8 cellular contexts compared by ENCODE assay signal in genomic region chr3:122576174-122576940, GRCh38. TPM values are rescaled to one million over a fixed set of nuclear protein-coding genes. Genes with fewer than 3 reads are reported as not detected.
DNase-seq lines count a peak whose midpoint lies in the region; ATAC-seq and TF ChIP-seq lines count a peak whose summit lies in the region.

No MANE protein-coding gene starts in this region.

- no peaks in the 10 kb centered on the region for H4K20me1 ChIP-seq in Karpas-422 (ENCODE audit: insufficient read depth, low read depth, low read length)

- ATAC-seq in GM21528 (IDR thresholded peaks at IDR 0.05; ENCODE audit: low FRiP score, unreplicated experiment) (peak; percentile 84), sciatic nerve (no peak)

- H2AFZ ChIP-seq in Karpas-422 (ENCODE audit: low read length), result 0 out of 2 replicates have a peak overlapping the region, but pooled peaks have one; percentile 11

- H3K9me3 ChIP-seq in Karpas-422 (ENCODE audit: low read length), result peaks cover 3% of the 10 kb centered on the region

- peak overlapping the region; percentile 86 for H3K9ac ChIP-seq in Karpas-422 (ENCODE audit: low read length)

- peaks cover 15% of the 10 kb centered on the region for H3K79me2 ChIP-seq in Karpas-422 (ENCODE audit: low read length)

- peak overlapping the region; percentile 99 for H3K27ac ChIP-seq in Karpas-422 (ENCODE audit: low read length)

- H3K36me3 ChIP-seq in Karpas-422 (ENCODE audit: insufficient read depth, low read length), result no peaks in the 10 kb centered on the region; the same call in 1 of the 2 replicates

- peak; percentile 97 for DNase-seq in Karpas-422
- peak; percentile 37 for DNase-seq in fibroblast of peridontal ligament (ENCODE audit: extremely low read depth)
- DNase-seq in SIG-M5 treated with dmso at 0.1 percent for 504 hours (lab: John Stamatoyannopoulos, UW; ENCODE audit: unreplicated experiment), result no peak
- DNase-seq in sciatic nerve (ENCODE audit: low spot score), result no peak
- DNase-seq in iPS-NIHi11 (ENCODE audit: low spot score), result no peak
- DNase-seq in NCI-H2081 treated with DMSO at 0.1 percent for 48 hours (lab: John Stamatoyannopoulos, UW), result no peak

- TF ChIP-seq POLR2A in GM15510 (IDR thresholded peaks at IDR 0.05; ENCODE audit: borderline replicate concordance, extremely low read depth, insufficient read length), result peak; percentile 35

- peak overlapping the region; percentile 92 for H3K4me2 ChIP-seq in Karpas-422 (ENCODE audit: low read depth, low read length, poor library complexity, severe bottlenecking)

- no peaks in the 10 kb centered on the region for H3K27me3 ChIP-seq in Karpas-422 (ENCODE audit: low read length)

- H3K4me1 ChIP-seq in Karpas-422 (ENCODE audit: low read length), result peaks cover 72% of the 10 kb centered on the region

- intact Hi-C loops in sciatic nerve (cut with DNase I), result no loop called here

- H3K9me2 ChIP-seq in Karpas-422 (replicated peaks; ENCODE audit: insufficient read depth, low read length), result no peaks in the 10 kb centered on the region

- H3K4me3 ChIP-seq in Karpas-422 (ENCODE audit: low read length), result peak overlapping the region; percentile 85

RNA-seq across cellular contexts. Expression of gene PARP15, which starts 1.1 kb away (rescaled TPM):
- 27.7 and 54.3 TPM in 2 replicates for total RNA-seq in Karpas-422 (2014; rRNA removed; shearing (Covaris generic); ENCODE audit: low replicate concordance)
- 3.3 TPM for total RNA-seq in sciatic nerve

RNA-seq across cellular contexts. Expression of gene DTX3L, which starts 12.2 kb away (rescaled TPM):
- 38.7 and 55.8 TPM in 2 replicates for total RNA-seq in Karpas-422 (2014; rRNA removed; shearing (Covaris generic); ENCODE audit: low replicate concordance)
- total RNA-seq in sciatic nerve, result 31.5 TPM

RNA-seq across cellular contexts. Expression of gene PARP9, which starts 12.3 kb away (rescaled TPM):
- 19.8 and 24.4 TPM in 2 replicates for total RNA-seq in Karpas-422 (2014; rRNA removed; shearing (Covaris generic); ENCODE audit: low replicate concordance)
- total RNA-seq in sciatic nerve, result 33.9 TPM

Comparison
In these comparisons a context has a peak if more than half of its experiments do, and no peak if none do; other contexts are left out.
1. DNase-seq: peak in Karpas-422 (single experiment) and fibroblast of peridontal ligament (single experiment); none in SIG-M5 treated with dmso at 0.1 percent for 504 hours (single experiment), sciatic nerve (single experiment), iPS-NIHi11 (single experiment) and NCI-H2081 treated with DMSO at 0.1 percent for 48 hours (single experiment).